In the genomic region with DNA sequence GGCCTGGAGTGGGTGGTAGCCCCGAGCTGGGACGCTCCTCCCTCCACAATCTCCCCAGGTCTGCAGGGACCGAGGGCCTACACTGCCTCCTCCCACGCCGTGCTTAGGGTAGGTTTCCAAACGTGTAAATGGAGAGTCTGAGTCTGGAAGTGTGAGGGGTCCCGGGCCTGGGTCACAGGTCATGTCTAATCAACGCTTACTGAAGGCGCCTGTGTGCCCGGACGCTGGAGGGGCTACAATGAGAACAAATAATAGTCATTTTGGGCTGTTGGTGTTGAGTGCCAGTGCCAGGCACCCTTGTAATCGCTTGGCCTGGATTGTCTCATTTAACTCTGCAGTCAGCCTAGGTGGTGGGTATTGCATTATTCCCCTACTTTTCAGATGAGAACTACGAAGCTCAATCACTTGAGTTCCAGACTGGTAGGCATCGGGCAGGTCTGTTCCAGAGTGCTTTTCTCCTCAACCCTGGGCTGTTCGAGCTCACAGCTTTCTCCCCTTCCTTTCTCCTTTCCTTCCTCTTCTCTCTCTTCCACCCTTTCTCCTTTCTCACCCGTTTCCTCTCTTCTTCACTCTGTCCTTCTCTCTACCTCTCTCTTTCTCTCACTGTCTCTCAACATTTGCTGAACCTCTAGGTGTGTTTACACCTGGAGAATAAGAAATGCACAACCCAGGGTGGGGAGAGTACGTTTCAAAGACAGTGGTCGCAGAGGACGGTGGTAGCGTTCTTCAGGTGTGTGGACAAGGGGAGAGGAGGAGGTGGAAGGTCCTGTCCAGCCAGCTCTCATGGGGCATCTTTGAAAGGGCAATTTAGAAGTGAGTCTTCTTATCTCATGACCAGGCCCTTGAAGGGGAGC, we compare ENCODE assay signal across 8 cellular contexts. TPM values are rescaled to one million over a fixed set of nuclear protein-coding genes. Genes with fewer than 3 reads are reported as not detected.
A peak's percentile ranks its signal among the peaks of the same experiment; 100 is the strongest.
DNase-seq lines count a peak whose midpoint lies in the region; ATAC-seq and TF ChIP-seq lines count a peak whose summit lies in the region.

No MANE protein-coding gene starts in this region.

- H3K9me2 ChIP-seq in neural cell (ENCODE audit: insufficient read depth, low read length), result no peaks in the 10 kb centered on the region

- TF ChIP-seq CTCF in BJ (IDR thresholded peaks at IDR 0.05; ENCODE audit: insufficient read depth, low read depth, low read length), result no peak
- TF ChIP-seq CTCF in NB4 (IDR thresholded peaks at IDR 0.05; ENCODE audit: low read depth, low read length), result no peak
- no peak for TF ChIP-seq CTCF in neural cell (IDR thresholded peaks at IDR 0.05; ENCODE audit: poor library complexity, severe bottlenecking)

- no peak overlapping the region for H3K27ac ChIP-seq in ectodermal cell (ENCODE audit: insufficient read depth, low read depth, low read length, poor library complexity, severe bottlenecking)
- peak overlapping the region; percentile 28 for H3K27ac ChIP-seq in neural cell (ENCODE audit: low read length)

- no peaks in the 10 kb centered on the region for H4K20me1 ChIP-seq in neural cell (ENCODE audit: insufficient read depth)

- H3F3A ChIP-seq in neural cell (ENCODE audit: insufficient read depth, low read length, poor library complexity, severe bottlenecking), result no peaks in the 10 kb centered on the region

- peak overlapping the region; percentile 90 for H3K9ac ChIP-seq in neural cell (ENCODE audit: low read length)

- no peaks in the 10 kb centered on the region for H3K9me3 ChIP-seq in ectodermal cell (ENCODE audit: control insufficient read depth, low read length)
- no peaks in the 10 kb centered on the region for H3K9me3 ChIP-seq in neural cell (ENCODE audit: low read length)

- no peak for TF ChIP-seq EP300 in neural cell (conservative IDR thresholded peaks at IDR 0.05; ENCODE audit: poor library complexity, severe bottlenecking)

- peak overlapping the region; percentile 40 for H2AFZ ChIP-seq in neural cell (ENCODE audit: low read depth, low read length)

- 56 to 59% methylated on average over 20 of the region's 20 CpGs for WGBS in ectodermal cell, 2 experiments

- peaks cover 12% of the 10 kb centered on the region for H3K79me2 ChIP-seq in neural cell (replicated peaks; ENCODE audit: insufficient read depth, low read length)

- peaks cover 5% of the 10 kb centered on the region for H3K36me3 ChIP-seq in BJ (ENCODE audit: control insufficient read depth, insufficient read depth, low read length)
- peaks cover 5% of the 10 kb centered on the region for H3K36me3 ChIP-seq in ectodermal cell (ENCODE audit: control insufficient read depth, insufficient read depth, low read length)
- no peaks in the 10 kb centered on the region for H3K36me3 ChIP-seq in neural cell (ENCODE audit: insufficient read depth, low read length)

- POLR2A ChIA-PET in BJ (lab: Charles Lee), result interaction anchor here (0.5 kb wide), 1 partner anchor 110 kb away, joined by 4 read pairs; no protein-coding TSS in a partner anchor

- H3K4me2 ChIP-seq in neural cell (ENCODE audit: low read length), result peak overlapping the region; percentile 88

- TF ChIP-seq RAD21 in neural cell (conservative IDR thresholded peaks at IDR 0.05), result no peak

- peak; percentile 16 for ATAC-seq in GM19438 (IDR thresholded peaks at IDR 0.05; ENCODE audit: low read depth, unreplicated experiment)
- no peak for ATAC-seq in HG02678 (IDR thresholded peaks at IDR 0.05; ENCODE audit: unreplicated experiment)

- H3K27me3 ChIP-seq in BJ (ENCODE audit: control insufficient read depth, insufficient read depth, low read length), result no peaks in the 10 kb centered on the region
- H3K27me3 ChIP-seq in ectodermal cell (ENCODE audit: control insufficient read depth, insufficient read depth, low read length, poor library complexity, severe bottlenecking), result no peaks in the 10 kb centered on the region
- H3K27me3 ChIP-seq in neural cell (ENCODE audit: insufficient read depth, low read depth, low read length), result no peaks in the 10 kb centered on the region

- H3K4me1 ChIP-seq in ectodermal cell (ENCODE audit: control insufficient read depth, insufficient read depth, low read length), result peaks cover 6% of the 10 kb centered on the region

- CTCF ChIA-PET in BJ (lab: Yijun Ruan, JAX), result interaction anchor here (0.8 to 1.2 kb wide), 2 partner anchors 53 to 338 kb away, joined by 3 read pairs; no protein-coding TSS in a partner anchor

- DNase-seq in BJ (ENCODE audit: low read depth), result no peak
- DNase-seq in NB4 (ENCODE audit: low read depth), result peak; percentile 79
- DNase-seq in NCI-H2196 treated with DMSO at 0.1 percent for 48 hours (lab: John Stamatoyannopoulos, UW; ENCODE audit: unreplicated experiment), result no peak
- DNase-seq in activated effector memory CD4-positive, alpha-beta T cell treated with Interleukin-2 at 50 U/mL for 16 hours, result no peak

- no peak for TF ChIP-seq POLR2A in NB4 (IDR thresholded peaks at IDR 0.05; ENCODE audit: extremely low read depth, insufficient read length)

- H3K4me3 ChIP-seq in BJ (ENCODE audit: low read depth, low read length), result peak overlapping the region; percentile 81
- peak overlapping the region; percentile 57 for H3K4me3 ChIP-seq in NB4 (ENCODE audit: low read depth, low read length)
- H3K4me3 ChIP-seq in ectodermal cell (ENCODE audit: insufficient read depth, low read depth, low read length), result peak overlapping the region; percentile 75
- H3K4me3 ChIP-seq in neural cell (ENCODE audit: low read length), result peak overlapping the region; percentile 98

TF ChIP-seq in neural cell, 6 proteins besides CTCF, POLR2A, EP300 and RAD21:
- TF ChIP-seq EZH2 (IDR thresholded peaks at IDR 0.05; ENCODE audit: borderline replicate concordance, insufficient read depth, low read length, poor library complexity, severe bottlenecking), result no peak
- no peak for TF ChIP-seq SMC3 (conservative IDR thresholded peaks at IDR 0.05; ENCODE audit: poor library complexity)
- no peak for TF ChIP-seq POLR2AphosphoS5 (IDR thresholded peaks at IDR 0.05)
- TF ChIP-seq MXI1 (conservative IDR thresholded peaks at IDR 0.05; ENCODE audit: poor library complexity, severe bottlenecking), result no peak
- TF ChIP-seq TAF1 (IDR thresholded peaks at IDR 0.05; ENCODE audit: low read depth), result no peak
- TF ChIP-seq, protein P1, sequence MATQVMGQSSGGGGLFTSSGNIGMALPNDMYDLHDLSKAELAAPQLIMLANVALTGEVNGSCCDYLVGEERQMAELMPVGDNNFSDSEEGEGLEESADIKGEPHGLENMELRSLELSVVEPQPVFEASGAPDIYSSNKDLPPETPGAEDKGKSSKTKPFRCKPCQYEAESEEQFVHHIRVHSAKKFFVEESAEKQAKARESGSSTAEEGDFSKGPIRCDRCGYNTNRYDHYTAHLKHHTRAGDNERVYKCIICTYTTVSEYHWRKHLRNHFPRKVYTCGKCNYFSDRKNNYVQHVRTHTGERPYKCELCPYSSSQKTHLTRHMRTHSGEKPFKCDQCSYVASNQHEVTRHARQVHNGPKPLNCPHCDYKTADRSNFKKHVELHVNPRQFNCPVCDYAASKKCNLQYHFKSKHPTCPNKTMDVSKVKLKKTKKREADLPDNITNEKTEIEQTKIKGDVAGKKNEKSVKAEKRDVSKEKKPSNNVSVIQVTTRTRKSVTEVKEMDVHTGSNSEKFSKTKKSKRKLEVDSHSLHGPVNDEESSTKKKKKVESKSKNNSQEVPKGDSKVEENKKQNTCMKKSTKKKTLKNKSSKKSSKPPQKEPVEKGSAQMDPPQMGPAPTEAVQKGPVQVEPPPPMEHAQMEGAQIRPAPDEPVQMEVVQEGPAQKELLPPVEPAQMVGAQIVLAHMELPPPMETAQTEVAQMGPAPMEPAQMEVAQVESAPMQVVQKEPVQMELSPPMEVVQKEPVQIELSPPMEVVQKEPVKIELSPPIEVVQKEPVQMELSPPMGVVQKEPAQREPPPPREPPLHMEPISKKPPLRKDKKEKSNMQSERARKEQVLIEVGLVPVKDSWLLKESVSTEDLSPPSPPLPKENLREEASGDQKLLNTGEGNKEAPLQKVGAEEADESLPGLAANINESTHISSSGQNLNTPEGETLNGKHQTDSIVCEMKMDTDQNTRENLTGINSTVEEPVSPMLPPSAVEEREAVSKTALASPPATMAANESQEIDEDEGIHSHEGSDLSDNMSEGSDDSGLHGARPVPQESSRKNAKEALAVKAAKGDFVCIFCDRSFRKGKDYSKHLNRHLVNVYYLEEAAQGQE (IDR thresholded peaks at IDR 0.05; ENCODE audit: borderline replicate concordance), result no peak

RNA-seq across cellular contexts. Expression of a gene that starts 0.9 kb away (rescaled TPM):
- polyA plus RNA-seq in BJ (2011; rRNA removed) (11.2 and 17.7 TPM in 2 replicates), neural cell (31.8 and 48.3 TPM in 2 replicates)
- 6.9 and 8.9 TPM in 2 replicates for polyA minus RNA-seq in BJ (2011; rRNA and poly(A)+ RNA removed)
- 21.7 TPM for polyA plus RNA-seq in ectodermal cell (2013, experiment 1 of 4)
- 24.4 TPM for polyA plus RNA-seq in ectodermal cell (2013, experiment 2 of 4)
- polyA plus RNA-seq in ectodermal cell (2013, experiment 3 of 4), result 21.2 TPM
- polyA plus RNA-seq in ectodermal cell (2013, experiment 4 of 4), result 19.4 TPM
- polyA minus RNA-seq in neural cell, result 25.6 and 34.1 TPM in 2 replicates

RNA-seq across cellular contexts. Expression of a gene that starts 1.1 kb away (rescaled TPM):
- 51.1 and 73.6 TPM in 2 replicates for polyA plus RNA-seq in BJ (2011; rRNA removed)
- 20.6 and 31.5 TPM in 2 replicates for polyA minus RNA-seq in BJ (2011; rRNA and poly(A)+ RNA removed)
- polyA plus RNA-seq in ectodermal cell (2013, experiment 1 of 4), result 56.9 TPM
- polyA plus RNA-seq in ectodermal cell (2013, experiment 2 of 4), result 55.9 TPM
- polyA plus RNA-seq in ectodermal cell (2013, experiment 3 of 4), result 47.6 TPM
- 50.3 TPM for polyA plus RNA-seq in ectodermal cell (2013, experiment 4 of 4)
- polyA plus RNA-seq in neural cell, result 50.6 and 61.7 TPM in 2 replicates
- polyA minus RNA-seq in neural cell, result 39.6 and 50.9 TPM in 2 replicates

RNA-seq across cellular contexts. Expression of a gene that starts 24.4 kb away (rescaled TPM):
- polyA plus RNA-seq in BJ (2011; rRNA removed) (0.16 and 0.37 TPM in 2 replicates), neural cell (2.9 and 5.1 TPM in 2 replicates)
- 0.31 TPM in 1 of 2 replicates, not detected in the other for polyA minus RNA-seq in BJ (2011; rRNA and poly(A)+ RNA removed)
- polyA plus RNA-seq in ectodermal cell (2013, experiment 1 of 4), result 1.2 TPM
- polyA plus RNA-seq in ectodermal cell (2013, experiment 2 of 4), result 1.9 TPM
- 1.2 TPM for polyA plus RNA-seq in ectodermal cell (2013, experiment 3 of 4)
- polyA plus RNA-seq in ectodermal cell (2013, experiment 4 of 4), result 0.93 TPM
- polyA minus RNA-seq in neural cell, result 0.73 and 1.2 TPM in 2 replicates
